Comparison of ENCODE assay signal across 16 cellular contexts in genomic region chr1:89681045-89681729, GRCh38. TPM values are rescaled to one million over a fixed set of nuclear protein-coding genes. Genes with fewer than 3 reads are reported as not detected.
A peak's percentile ranks its signal among the peaks of the same experiment; 100 is the strongest.
DNase-seq lines count a peak whose midpoint lies in the region; ATAC-seq and TF ChIP-seq lines count a peak whose summit lies in the region.
"Had no signal": no experiment of that assay in that cellular context is flagged by ENCODE, and none has a peak within 500 bp of the region (broad histone marks: within the 10 kb centered on the region; RNA-seq: fewer than 3 reads in every experiment).

No MANE protein-coding gene starts in this region.

- CTCF ChIA-PET in activated B cell treated with CpG ODN at 0.5 μM for 24 hours (lab: Charles Lee): interaction anchor here (0.7 kb wide), 1 partner anchor 83 kb away, joined by 3 read pairs; no protein-coding TSS in a partner anchor

- H3K4me3 ChIP-seq in GM12865 (ENCODE audit: low read depth, low read length) (no peak overlapping the region), lower lobe of right lung (no peak overlapping the region)
- H3K4me3 ChIP-seq: stomach had no signal

- peaks cover 24% of the 10 kb centered on the region for H3K4me1 Mint-ChIP-seq in activated B cell treated with CpG ODN at 0.5 μM for 24 hours

- POLR2A ChIA-PET in activated B cell treated with CpG ODN at 0.5 μM for 24 hours (lab: Charles Lee): interaction anchor here (0.9 to 1.7 kb wide), 2 partner anchors 10 to 15 kb away, joined by 3 to 4 read pairs; no protein-coding TSS in a partner anchor

- H3K27ac ChIP-seq in lower lobe of right lung: no peak overlapping the region
- H3K27ac ChIP-seq: C4-2B, stomach had no signal

- no peaks in the 10 kb centered on the region for H3K36me3 Mint-ChIP-seq in activated B cell treated with CpG ODN at 0.5 μM for 24 hours (ENCODE audit: low read depth)

- H3K27ac Mint-ChIP-seq in activated B cell treated with CpG ODN at 0.5 μM for 24 hours: peak overlapping the region; percentile 88
- H3K27ac Mint-ChIP-seq: activated CD4-positive, alpha-beta T cell treated with anti-CD3 and anti-CD28 coated beads, Interleukin-2, amount 10 ng/mL, durations not matched to agents 24 days and 14 days; activated naive CD8-positive, alpha-beta T cell treated with anti-CD3 and anti-CD28 coated beads, Interleukin-2, amount 10 ng/mL, durations not matched to agents 7 days and 5 days had no signal

- H3K27me3 ChIP-seq in lower lobe of right lung (ENCODE audit: low read depth): no peaks in the 10 kb centered on the region
- H3K27me3 ChIP-seq: stomach had no signal

- no peaks in the 10 kb centered on the region for H3K36me3 ChIP-seq in lower lobe of right lung
- H3K36me3 ChIP-seq: stomach had no signal

- TF ChIP-seq CTCF in GM12865 (IDR thresholded peaks at IDR 0.05; ENCODE audit: insufficient read depth, low read depth, low read length, missing control alignments) (no peak), activated B cell treated with CpG ODN at 0.5 μM for 24 hours (IDR thresholded peaks at IDR 0.05) (no peak), lower lobe of right lung (IDR thresholded peaks at IDR 0.05) (no peak)

- H3K4me3 Mint-ChIP-seq in activated B cell treated with CpG ODN at 0.5 μM for 24 hours: peak overlapping the region; percentile 64
- H3K4me3 Mint-ChIP-seq: activated CD4-positive, alpha-beta T cell treated with anti-CD3 and anti-CD28 coated beads, Interleukin-2, amount 10 ng/mL, durations not matched to agents 24 days and 14 days; activated naive CD8-positive, alpha-beta T cell treated with anti-CD3 and anti-CD28 coated beads, Interleukin-2, amount 10 ng/mL, durations not matched to agents 7 days and 5 days; immature natural killer cell had no signal

- intact Hi-C loops in activated B cell treated with CpG ODN at 0.5 μM for 24 hours (cut with micrococcal nuclease) (loop anchor here (1.0 kb wide), 2 partner anchors 11 to 12 kb away; no protein-coding TSS in a partner anchor), lower lobe of right lung (cut with DNase I) (no loop called here), left colon (cut with DNase I, micrococcal nuclease) (no loop called here)

- peaks cover 5% of the 10 kb centered on the region for H3K9me3 Mint-ChIP-seq in activated B cell treated with CpG ODN at 0.5 μM for 24 hours
- H3K9me3 Mint-ChIP-seq: immature natural killer cell had no signal

- DNase-seq in GM12865 (ENCODE audit: low read depth) (peak; percentile 59), GM19240 (ENCODE audit: insufficient read length, low spot score) (peak; percentile 4), activated B cell treated with CpG ODN at 0.5 μM for 24 hours (no peak), left lobe of liver (ENCODE audit: low spot score) (no peak), lower lobe of right lung (no peak), NCI-H774 (lab: John Stamatoyannopoulos, UW) (no peak), left colon (no peak)
- DNase-seq: activated CD4-positive, alpha-beta T cell treated with anti-CD3 and anti-CD28 coated beads, Interleukin-2, amount 10 ng/mL, durations not matched to agents 24 days and 14 days; activated naive CD8-positive, alpha-beta T cell treated with anti-CD3 and anti-CD28 coated beads, Interleukin-2, amount 10 ng/mL, durations not matched to agents 7 days and 5 days; GF-D8; immature natural killer cell; NCI-H1436 treated with DMSO at 0.1 percent for 48 hours; stimulated activated CD4-positive, alpha-beta T cell treated with anti-CD3 and anti-CD28 coated beads, Interleukin-2, amount 100 ng/mL, for 48 hours; stomach had no signal

- H3K4me1 ChIP-seq in lower lobe of right lung: no peaks in the 10 kb centered on the region
- H3K4me1 ChIP-seq: stomach had no signal

- ATAC-seq in HG03159 (IDR thresholded peaks at IDR 0.05; ENCODE audit: unreplicated experiment): peak; percentile 77
- peak; percentile 81 for ATAC-seq in activated B cell treated with CpG ODN at 0.5 μM for 24 hours (ENCODE audit: low read depth)
- ATAC-seq in left lobe of liver: no peak
- no peak for ATAC-seq in lower lobe of right lung
- no peak for ATAC-seq in left colon

- H3K9me3 ChIP-seq in lower lobe of right lung: no peaks in the 10 kb centered on the region
- H3K9me3 ChIP-seq: stomach had no signal

- H3K27me3 Mint-ChIP-seq in activated B cell treated with CpG ODN at 0.5 μM for 24 hours: no peaks in the 10 kb centered on the region
- H3K27me3 Mint-ChIP-seq: activated CD4-positive, alpha-beta T cell treated with anti-CD3 and anti-CD28 coated beads, Interleukin-2, amount 10 ng/mL, durations not matched to agents 24 days and 14 days; activated naive CD8-positive, alpha-beta T cell treated with anti-CD3 and anti-CD28 coated beads, Interleukin-2, amount 10 ng/mL, durations not matched to agents 7 days and 5 days had no signal

RNA-seq across cellular contexts. Expression of gene LRRC8C, which starts 48.3 kb away (rescaled TPM):
- total RNA-seq in activated B cell treated with CpG ODN at 0.5 μM for 24 hours (7.4 and 8.4 TPM in 2 replicates), left lobe of liver (0.73 TPM), lower lobe of right lung (13.0 TPM), left colon (1 to 10 TPM; 1.8 to 3.2 TPM)

Comparison
In these comparisons a context has a peak if more than half of its experiments do, and no peak if none do; other contexts are left out.
1. DNase-seq: peak in GM12865 (single experiment) and GM19240 (single experiment); none in activated B cell treated with CpG ODN at 0.5 μM for 24 hours (single experiment), left lobe of liver (single experiment), lower lobe of right lung (single experiment), NCI-H774 (single experiment) and left colon (0 of 2).
2. ATAC-seq: peak in HG03159 (single experiment) and activated B cell treated with CpG ODN at 0.5 μM for 24 hours (single experiment); none in left lobe of liver (single experiment), lower lobe of right lung (0 of 2) and left colon (single experiment).